ENCODE assay signal across 1 cellular context in the genomic region with DNA sequence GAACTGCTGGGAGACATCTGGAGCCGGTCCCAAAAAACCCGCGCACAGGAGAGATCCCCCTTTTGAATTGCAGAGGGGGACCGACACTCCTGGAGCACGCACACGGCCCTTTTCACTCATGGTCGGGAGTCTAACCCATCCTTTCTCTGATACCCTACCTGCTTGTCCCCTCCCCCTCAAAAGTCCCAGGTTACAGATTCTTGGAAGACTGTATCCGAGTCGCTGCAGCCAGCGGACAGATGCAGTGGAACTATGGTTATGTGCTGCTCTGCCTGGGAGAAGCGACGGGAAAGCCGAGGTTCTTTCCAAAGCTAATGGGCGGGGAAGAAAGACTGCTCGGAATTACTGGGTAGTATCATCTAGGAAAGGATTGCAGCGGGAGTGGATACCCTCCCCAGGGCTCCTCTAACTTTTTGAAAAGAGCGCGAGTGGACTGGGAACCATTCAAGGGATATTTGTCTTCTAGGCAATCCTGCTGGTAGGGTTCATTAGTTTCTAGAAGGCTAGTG.
TF ChIP-seq lines count a peak whose summit lies in the region.

No MANE protein-coding gene starts in this region.

TF ChIP-seq in SK-N-SH, 30 proteins besides CTCF, POLR2A, EP300 and RAD21 (continued from another document):
- TF ChIP-seq PBX3 (IDR thresholded peaks at IDR 0.05): no peak
- TF ChIP-seq MXI1 (IDR thresholded peaks at IDR 0.05; ENCODE audit: low read depth, low read length): no peak
- no peak for TF ChIP-seq GABPA (IDR thresholded peaks at IDR 0.05; ENCODE audit: low read depth)
- TF ChIP-seq GATA2 (CRISPR knock-in tag; IDR thresholded peaks at IDR 0.05): no peak
- no peak for TF ChIP-seq RXRA (IDR thresholded peaks at IDR 0.05; ENCODE audit: borderline replicate concordance, low read depth)
- no peak for TF ChIP-seq FOSL2 (IDR thresholded peaks at IDR 0.05; ENCODE audit: borderline replicate concordance, low read depth)
